Comparison of ENCODE assay signal across 22 cellular contexts in genomic region chr9:127034691-127035090, GRCh38.
DNase-seq lines count a peak whose midpoint lies in the region; ATAC-seq and TF ChIP-seq lines count a peak whose summit lies in the region.
"Had no signal": no experiment of that assay in that cellular context is flagged by ENCODE, and none has a peak within 500 bp of the region (broad histone marks: within the 10 kb centered on the region; RNA-seq: fewer than 3 reads in every experiment).

No MANE protein-coding gene starts in this region.

- peak overlapping the region; percentile 86 for H3K27ac ChIP-seq in right cardiac atrium (ENCODE audit: low read length)
- peak overlapping the region in 3 of 4 donors; percentile 49 to 73 (median 68) for H3K27ac ChIP-seq in esophagus squamous epithelium
- peak overlapping the region; percentile 45 to 68 (median 58) for H3K27ac ChIP-seq in gastrocnemius medialis
- H3K27ac ChIP-seq in Karpas-422 (ENCODE audit: low read length) = no peak overlapping the region
- H3K27ac ChIP-seq: SJCRH30 had no signal

- no peaks in the 10 kb centered on the region for H3K9me3 ChIP-seq in right cardiac atrium (ENCODE audit: control insufficient read depth, low read length)
- no peaks in the 10 kb centered on the region for H3K9me3 ChIP-seq in esophagus squamous epithelium
- H3K9me3 ChIP-seq in gastrocnemius medialis = no peaks in the 10 kb centered on the region
- no peaks in the 10 kb centered on the region for H3K9me3 ChIP-seq in Karpas-422 (ENCODE audit: low read length)
- H3K9me3 ChIP-seq: left lung, sigmoid colon, SJCRH30 had no signal

- intact Hi-C loops in right cardiac atrium (cut with DNase I) (no loop called here), Right ventricle myocardium inferior (cut with DNase I) (no loop called here), esophagus squamous epithelium (cut with DNase I) (no loop called here), gastrocnemius medialis (cut with DNase I; ENCODE audit: low total_unique reads) (loop anchor here (5.0 kb wide), 1 partner anchor 43 kb away; no protein-coding TSS in a partner anchor)

- no peak overlapping the region for H2AFZ ChIP-seq in Karpas-422 (ENCODE audit: low read length)

- TF ChIP-seq POLR2A in esophagus squamous epithelium (IDR thresholded peaks at IDR 0.05) = no peak
- TF ChIP-seq POLR2A in gastrocnemius medialis (IDR thresholded peaks at IDR 0.05) = no peak

- TF ChIP-seq CTCF in esophagus squamous epithelium (IDR thresholded peaks at IDR 0.05) = no peak
- no peak for TF ChIP-seq CTCF in gastrocnemius medialis (IDR thresholded peaks at IDR 0.05 in 4 of 5, conservative IDR thresholded peaks at IDR 0.05 in 1 of 5)

- no peaks in the 10 kb centered on the region for H3K36me3 ChIP-seq in esophagus squamous epithelium
- H3K36me3 ChIP-seq in gastrocnemius medialis = no peaks in the 10 kb centered on the region
- H3K36me3 ChIP-seq in Karpas-422 (ENCODE audit: insufficient read depth, low read length) = no peaks in the 10 kb centered on the region
- H3K36me3 ChIP-seq: left lung, sigmoid colon, SJCRH30 had no signal

- no peaks in the 10 kb centered on the region for H3K27me3 ChIP-seq in right cardiac atrium (ENCODE audit: control insufficient read depth, insufficient read depth)
- no peaks in the 10 kb centered on the region for H3K27me3 ChIP-seq in esophagus squamous epithelium
- H3K27me3 ChIP-seq in gastrocnemius medialis = no peaks in the 10 kb centered on the region
- no peaks in the 10 kb centered on the region for H3K27me3 ChIP-seq in Karpas-422 (ENCODE audit: low read length)
- H3K27me3 ChIP-seq: left lung, sigmoid colon, SJCRH30 had no signal

- WGBS in right cardiac atrium = 100% methylated on average over 1 of the region's 1 CpG
- 95 to 100% methylated on average over 1 of the region's 1 CpG for WGBS in esophagus squamous epithelium, 2 donors

- H3K4me3 ChIP-seq in right cardiac atrium (ENCODE audit: low read length) (no peak overlapping the region), esophagus squamous epithelium (no peak overlapping the region), gastrocnemius medialis (no peak overlapping the region), Karpas-422 (ENCODE audit: low read length) (no peak overlapping the region)
- H3K4me3 ChIP-seq: left lung, sigmoid colon, SJCRH30 had no signal

- in situ Hi-C loops in gastrocnemius medialis (cut with MboI; ENCODE audit: low sequenced_read_pairs in 4 of 4) = no loop called here

- H3K79me2 ChIP-seq in Karpas-422 (ENCODE audit: low read length) = no peaks in the 10 kb centered on the region

- H4K20me1 ChIP-seq in Karpas-422 (ENCODE audit: insufficient read depth, low read depth, low read length) = peaks cover 19% of the 10 kb centered on the region; the same call in 1 of the 2 replicates

- H3K4me1 ChIP-seq in right cardiac atrium (ENCODE audit: control insufficient read depth, insufficient read depth, low read length) (peaks cover 7% of the 10 kb centered on the region), esophagus squamous epithelium (peaks cover 0 to 17% (median 0%) of the 10 kb centered on the region in 3 donors), gastrocnemius medialis (peaks cover 19 to 32% of the 10 kb centered on the region in 2 donors), Karpas-422 (ENCODE audit: low read length) (peaks cover 16% of the 10 kb centered on the region)
- H3K4me1 ChIP-seq: left lung had no signal

- no peak for ATAC-seq in right cardiac atrium
- no peak for ATAC-seq in Right ventricle myocardium inferior
- ATAC-seq in gastrocnemius medialis = no peak
- ATAC-seq in GM18502 (IDR thresholded peaks at IDR 0.05; ENCODE audit: poor library complexity, unreplicated experiment) = no peak
- ATAC-seq: Panc1 had no signal

- H3K9ac ChIP-seq in Karpas-422 (ENCODE audit: low read length) = no peak overlapping the region

- no peaks in the 10 kb centered on the region for H3K9me2 ChIP-seq in Karpas-422 (replicated peaks; ENCODE audit: insufficient read depth, low read length)

- no peak overlapping the region for H3K4me2 ChIP-seq in Karpas-422 (ENCODE audit: low read depth, low read length, poor library complexity, severe bottlenecking)

- DNase-seq in right cardiac atrium (no peak), Right ventricle myocardium inferior (ENCODE audit: missing footprints) (no peak), esophagus squamous epithelium (lab: John Stamatoyannopoulos, UW) (no peak), gastrocnemius medialis (no peak), Karpas-422 (no peak), GF-D8 (lab: John Stamatoyannopoulos, UW) (no peak)
- no peak for DNase-seq in activated T-cell treated with anti-CD3 and anti-CD28 coated beads, Interleukin-2, amount 50 U/mL, for 1 hour
- DNase-seq: activated CD4-positive, alpha-beta T cell treated with anti-CD3 and anti-CD28 coated beads for 1 hour; activated naive CD4-positive, alpha-beta T cell; activated T-cell treated with anti-CD3 and anti-CD28 coated beads, Interleukin-2, amount 50 U/mL, for 24 hours; amniotic stem cell; C1 segment of cervical spinal cord; Calu3; immature natural killer cell; left lung; NCI-H1694; NCI-H2171 treated with DMSO at 0.1 percent for 48 hours; NCI-H524; SJCRH30 had no signal
